9 cellular contexts compared by ENCODE assay signal in genomic region chr2:16650287-16651249, GRCh38. TPM values are rescaled to one million over a fixed set of nuclear protein-coding genes. Genes with fewer than 3 reads are reported as not detected.
DNase-seq lines count a peak whose midpoint lies in the region; ATAC-seq and TF ChIP-seq lines count a peak whose summit lies in the region.
"Had no signal": no experiment of that assay in that cellular context is flagged by ENCODE, and none has a peak within 500 bp of the region (broad histone marks: within the 10 kb centered on the region; RNA-seq: fewer than 3 reads in every experiment).

No MANE protein-coding gene starts in this region.

- H3K36me3 ChIP-seq in CD8-positive, alpha-beta T cell (ENCODE audit: insufficient read depth, low read length): no peaks in the 10 kb centered on the region
- H3K36me3 ChIP-seq in WERI-Rb-1: no peaks in the 10 kb centered on the region
- H3K36me3 ChIP-seq in aorta (ENCODE audit: control insufficient read depth in 1 of 2, insufficient read depth in 2 of 2, low read length in 1 of 2): no peaks in the 10 kb centered on the region

- peaks cover 11% of the 10 kb centered on the region for H3K4me1 Mint-ChIP-seq in CD8-positive, alpha-beta T cell (ENCODE audit: low read depth)

- intact Hi-C loops in CD8-positive, alpha-beta T cell (cut with DNase I, micrococcal nuclease): no loop called here
- intact Hi-C loops in aorta (cut with DNase I): no loop called here

- DNase-seq in CD8-positive, alpha-beta T cell: no peak
- DNase-seq in RPMI7951 (ENCODE audit: low read depth) (peak; percentile 37), fibroblast of mammary gland (ENCODE audit: low read depth) (peak; percentile 80), pons (ENCODE audit: low spot score) (peak; percentile 46), WERI-Rb-1 (no peak), aorta (no peak)
- DNase-seq: NCI-H510A treated with DMSO at 0.1 percent for 48 hours had no signal

- no peaks in the 10 kb centered on the region for H3K27me3 ChIP-seq in CD8-positive, alpha-beta T cell (ENCODE audit: insufficient read depth, low read length)
- H3K27me3 ChIP-seq in WERI-Rb-1 (ENCODE audit: insufficient read depth, low read depth, severe bottlenecking) (no peaks in the 10 kb centered on the region), aorta (ENCODE audit: control insufficient read depth in 1 of 2, insufficient read depth in 2 of 2, low read length in 1 of 2) (no peaks in the 10 kb centered on the region)

- peak overlapping the region; percentile 55 for H3K4me3 Mint-ChIP-seq in CD8-positive, alpha-beta T cell

- CTCF ChIA-PET in CD8-positive, alpha-beta T cell (lab: Charles Lee): no interaction called here

- H3K4me3 ChIP-seq in CD8-positive, alpha-beta T cell (ENCODE audit: low read depth, low read length): no peak overlapping the region
- H3K4me3 ChIP-seq in fibroblast of mammary gland (ENCODE audit: control insufficient read depth, low read depth, low read length): peak overlapping the region; percentile 42
- H3K4me3 ChIP-seq in WERI-Rb-1 (ENCODE audit: low read depth, low read length): no peak overlapping the region
- H3K4me3 ChIP-seq in aorta (ENCODE audit: low read length in 2 of 2): peak overlapping the region in 1 of 2 donors; percentile 42

- H3K9me3 Mint-ChIP-seq in CD8-positive, alpha-beta T cell: no peaks in the 10 kb centered on the region

- no peak overlapping the region for H3K27ac Mint-ChIP-seq in CD8-positive, alpha-beta T cell

- H3K9me3 ChIP-seq in CD8-positive, alpha-beta T cell (ENCODE audit: low read length): no peaks in the 10 kb centered on the region
- H3K9me3 ChIP-seq in WERI-Rb-1 (ENCODE audit: severe bottlenecking): no peaks in the 10 kb centered on the region
- no peaks in the 10 kb centered on the region for H3K9me3 ChIP-seq in aorta (ENCODE audit: control insufficient read depth, low read length)

- H3K36me3 Mint-ChIP-seq in CD8-positive, alpha-beta T cell: no peaks in the 10 kb centered on the region

- TF ChIP-seq CTCF in CD8-positive, alpha-beta T cell (IDR thresholded peaks at IDR 0.05): no peak
- TF ChIP-seq CTCF in fibroblast of mammary gland (conservative IDR thresholded peaks at IDR 0.05; ENCODE audit: control insufficient read depth, insufficient read depth, low read depth, low read length) (no peak), WERI-Rb-1 (IDR thresholded peaks at IDR 0.05; ENCODE audit: low read depth, low read length) (no peak)

- no peak overlapping the region for H3K27ac ChIP-seq in CD8-positive, alpha-beta T cell (ENCODE audit: low read depth, low read length)
- no peak overlapping the region for H3K27ac ChIP-seq in WERI-Rb-1
- H3K27ac ChIP-seq in aorta (ENCODE audit: low read depth in 1 of 2, low read length in 2 of 2): no peak overlapping the region

- WGBS in aorta, 2 donors: 22 to 23% methylated on average over 12 of the region's 12 CpGs

- H3K27me3 Mint-ChIP-seq in CD8-positive, alpha-beta T cell (ENCODE audit: low read depth): no peaks in the 10 kb centered on the region

- POLR2A ChIA-PET in CD8-positive, alpha-beta T cell (lab: Charles Lee): no interaction called here

- peak; percentile 51 for ATAC-seq in CD8-positive, alpha-beta T cell
- ATAC-seq in GM19324 (IDR thresholded peaks at IDR 0.05; ENCODE audit: low FRiP score, unreplicated experiment) (no peak), HG02610 (IDR thresholded peaks at IDR 0.05; ENCODE audit: unreplicated experiment) (no peak), aorta (ENCODE audit: low FRiP score) (no peak)

- H3K4me1 ChIP-seq in CD8-positive, alpha-beta T cell (ENCODE audit: insufficient read depth, low read length): no peaks in the 10 kb centered on the region
- H3K4me1 ChIP-seq in aorta (ENCODE audit: control insufficient read depth in 1 of 2, insufficient read depth in 2 of 2, low read length in 2 of 2): peaks cover 4 to 6% of the 10 kb centered on the region in 2 donors

RNA-seq across cellular contexts. Expression of gene CYRIA, which starts 15.1 kb away (rescaled TPM):
- total RNA-seq in CD8-positive, alpha-beta T cell: 1 to 10 TPM; 2.0 to 2.6 TPM
- 0.12 and 0.20 TPM in 2 replicates for total RNA-seq in RPMI7951 (2014; rRNA removed; shearing (Covaris generic))
- 10 to 100 TPM; 12.8 to 24.9 TPM for total RNA-seq in aorta
- polyA plus RNA-seq in aorta: 1 to 10 TPM; 1.9 to 3.0 TPM

Comparison
In these comparisons a context has a peak if more than half of its experiments do, and no peak if none do; other contexts are left out.
1. DNase-seq: peak in RPMI7951 (single experiment), fibroblast of mammary gland (single experiment) and pons (single experiment); none in CD8-positive, alpha-beta T cell (0 of 7), WERI-Rb-1 (single experiment) and aorta (0 of 2).